ENCODE assay signal across 1 cellular context in the genomic region with DNA sequence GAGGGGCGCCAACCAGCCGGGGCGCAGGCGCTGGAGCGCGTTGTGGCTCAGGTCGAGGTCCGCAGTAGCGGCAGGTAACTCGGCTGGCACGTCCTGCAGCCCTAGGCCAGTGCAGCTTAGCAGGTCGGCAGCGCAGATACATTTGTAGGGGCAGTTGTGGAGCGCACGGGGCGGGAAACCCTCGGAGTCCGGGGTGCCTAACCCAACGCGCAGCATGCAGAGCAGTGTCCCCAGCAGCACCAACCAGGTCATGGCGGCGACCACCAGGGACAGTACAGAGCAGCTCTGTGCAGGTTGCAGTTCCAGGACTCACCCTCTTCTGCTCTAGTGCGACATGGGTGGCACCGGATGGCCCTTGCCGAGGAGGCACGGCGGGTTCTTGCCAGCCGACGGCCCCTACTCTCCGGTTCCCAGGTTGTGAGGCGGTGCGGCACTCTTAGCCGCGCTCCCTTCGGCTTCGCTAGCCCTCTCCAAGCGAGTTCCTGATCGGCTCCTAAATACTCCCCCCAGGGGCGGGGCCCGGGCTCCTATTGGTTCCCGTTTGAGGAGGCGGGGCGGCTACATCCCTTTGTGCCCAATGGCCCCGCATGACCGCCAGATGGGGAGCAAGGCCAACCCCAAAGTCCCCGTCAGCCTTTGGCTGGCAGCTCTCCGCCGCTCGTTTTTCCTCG.
TF ChIP-seq lines count a peak whose summit lies in the region.

Gene AMIGO3, minus strand, starts transcription at position 471 of the 671 bp plus-strand sequence. Its CDS starts 219 bp downstream, at position 252.

TF ChIP-seq in WTC11, 78 proteins besides CTCF, POLR2A, EP300 and RAD21 (continued from another document and continues in another):
- TF ChIP-seq, protein P1, sequence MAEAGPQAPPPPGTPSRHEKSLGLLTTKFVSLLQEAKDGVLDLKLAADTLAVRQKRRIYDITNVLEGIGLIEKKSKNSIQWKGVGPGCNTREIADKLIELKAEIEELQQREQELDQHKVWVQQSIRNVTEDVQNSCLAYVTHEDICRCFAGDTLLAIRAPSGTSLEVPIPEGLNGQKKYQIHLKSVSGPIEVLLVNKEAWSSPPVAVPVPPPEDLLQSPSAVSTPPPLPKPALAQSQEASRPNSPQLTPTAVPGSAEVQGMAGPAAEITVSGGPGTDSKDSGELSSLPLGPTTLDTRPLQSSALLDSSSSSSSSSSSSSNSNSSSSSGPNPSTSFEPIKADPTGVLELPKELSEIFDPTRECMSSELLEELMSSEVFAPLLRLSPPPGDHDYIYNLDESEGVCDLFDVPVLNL (CRISPR knock-in tag; IDR thresholded peaks at IDR 0.05; ENCODE audit: borderline replicate concordance, low read depth), result no peak
- TF ChIP-seq ZNF232 (CRISPR knock-in tag; IDR thresholded peaks at IDR 0.05), result peak; percentile 78
- TF ChIP-seq E2F1 (CRISPR knock-in tag; IDR thresholded peaks at IDR 0.05), result 0 out of 2 replicates have a peak, but pooled peaks have one; percentile 29
- no peak for TF ChIP-seq JAZF1 (CRISPR knock-in tag; IDR thresholded peaks at IDR 0.05)
- TF ChIP-seq ESRRA (CRISPR knock-in tag; IDR thresholded peaks at IDR 0.05; ENCODE audit: borderline replicate concordance), result no peak
- no peak for TF ChIP-seq GRHL2 (CRISPR knock-in tag; IDR thresholded peaks at IDR 0.05; ENCODE audit: insufficient replicate concordance, severe bottlenecking)
- TF ChIP-seq TEAD4 (CRISPR knock-in tag; IDR thresholded peaks at IDR 0.05), result no peak
- TF ChIP-seq, protein P2, sequence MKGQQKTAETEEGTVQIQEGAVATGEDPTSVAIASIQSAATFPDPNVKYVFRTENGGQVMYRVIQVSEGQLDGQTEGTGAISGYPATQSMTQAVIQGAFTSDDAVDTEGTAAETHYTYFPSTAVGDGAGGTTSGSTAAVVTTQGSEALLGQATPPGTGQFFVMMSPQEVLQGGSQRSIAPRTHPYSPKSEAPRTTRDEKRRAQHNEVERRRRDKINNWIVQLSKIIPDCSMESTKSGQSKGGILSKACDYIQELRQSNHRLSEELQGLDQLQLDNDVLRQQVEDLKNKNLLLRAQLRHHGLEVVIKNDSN (CRISPR knock-in tag; IDR thresholded peaks at IDR 0.05), result peak; percentile 37; the same call in 1 of the 2 replicates
- TF ChIP-seq FOXJ3 (CRISPR knock-in tag; IDR thresholded peaks at IDR 0.05; ENCODE audit: borderline replicate concordance), result no peak
- TF ChIP-seq ZNF425 (CRISPR knock-in tag; conservative IDR thresholded peaks at IDR 0.05), result peak; percentile 33; the same call in 1 of the 2 replicates
- TF ChIP-seq FOXP1 (CRISPR knock-in tag; IDR thresholded peaks at IDR 0.05; ENCODE audit: borderline replicate concordance), result peak; percentile 85
- no peak for TF ChIP-seq NR1H2 (CRISPR knock-in tag; IDR thresholded peaks at IDR 0.05)
- no peak for TF ChIP-seq STAT6 (CRISPR knock-in tag; conservative IDR thresholded peaks at IDR 0.05; ENCODE audit: low read depth)
- TF ChIP-seq, protein P3, sequence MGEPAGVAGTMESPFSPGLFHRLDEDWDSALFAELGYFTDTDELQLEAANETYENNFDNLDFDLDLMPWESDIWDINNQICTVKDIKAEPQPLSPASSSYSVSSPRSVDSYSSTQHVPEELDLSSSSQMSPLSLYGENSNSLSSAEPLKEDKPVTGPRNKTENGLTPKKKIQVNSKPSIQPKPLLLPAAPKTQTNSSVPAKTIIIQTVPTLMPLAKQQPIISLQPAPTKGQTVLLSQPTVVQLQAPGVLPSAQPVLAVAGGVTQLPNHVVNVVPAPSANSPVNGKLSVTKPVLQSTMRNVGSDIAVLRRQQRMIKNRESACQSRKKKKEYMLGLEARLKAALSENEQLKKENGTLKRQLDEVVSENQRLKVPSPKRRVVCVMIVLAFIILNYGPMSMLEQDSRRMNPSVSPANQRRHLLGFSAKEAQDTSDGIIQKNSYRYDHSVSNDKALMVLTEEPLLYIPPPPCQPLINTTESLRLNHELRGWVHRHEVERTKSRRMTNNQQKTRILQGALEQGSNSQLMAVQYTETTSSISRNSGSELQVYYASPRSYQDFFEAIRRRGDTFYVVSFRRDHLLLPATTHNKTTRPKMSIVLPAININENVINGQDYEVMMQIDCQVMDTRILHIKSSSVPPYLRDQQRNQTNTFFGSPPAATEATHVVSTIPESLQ (CRISPR knock-in tag; IDR thresholded peaks at IDR 0.05), result no peak
- TF ChIP-seq CREM (CRISPR knock-in tag; IDR thresholded peaks at IDR 0.05), result no peak; the same call in none of the 2 replicates
- TF ChIP-seq ZNF671 (CRISPR knock-in tag; IDR thresholded peaks at IDR 0.05), result peak; percentile 65; the same call in 1 of the 2 replicates
- TF ChIP-seq SP1 (CRISPR knock-in tag; conservative IDR thresholded peaks at IDR 0.05), result peak; percentile 59
- no peak; the same call in 1 of the 2 replicates for TF ChIP-seq TEAD1 (CRISPR knock-in tag; IDR thresholded peaks at IDR 0.05)
- no peak for TF ChIP-seq MXD4 (CRISPR knock-in tag; IDR thresholded peaks at IDR 0.05; ENCODE audit: borderline replicate concordance)
- TF ChIP-seq ZNF532 (CRISPR knock-in tag; IDR thresholded peaks at IDR 0.05; ENCODE audit: borderline replicate concordance), result peak; percentile 56; the same call in 1 of the 2 replicates
- TF ChIP-seq, protein P4, sequence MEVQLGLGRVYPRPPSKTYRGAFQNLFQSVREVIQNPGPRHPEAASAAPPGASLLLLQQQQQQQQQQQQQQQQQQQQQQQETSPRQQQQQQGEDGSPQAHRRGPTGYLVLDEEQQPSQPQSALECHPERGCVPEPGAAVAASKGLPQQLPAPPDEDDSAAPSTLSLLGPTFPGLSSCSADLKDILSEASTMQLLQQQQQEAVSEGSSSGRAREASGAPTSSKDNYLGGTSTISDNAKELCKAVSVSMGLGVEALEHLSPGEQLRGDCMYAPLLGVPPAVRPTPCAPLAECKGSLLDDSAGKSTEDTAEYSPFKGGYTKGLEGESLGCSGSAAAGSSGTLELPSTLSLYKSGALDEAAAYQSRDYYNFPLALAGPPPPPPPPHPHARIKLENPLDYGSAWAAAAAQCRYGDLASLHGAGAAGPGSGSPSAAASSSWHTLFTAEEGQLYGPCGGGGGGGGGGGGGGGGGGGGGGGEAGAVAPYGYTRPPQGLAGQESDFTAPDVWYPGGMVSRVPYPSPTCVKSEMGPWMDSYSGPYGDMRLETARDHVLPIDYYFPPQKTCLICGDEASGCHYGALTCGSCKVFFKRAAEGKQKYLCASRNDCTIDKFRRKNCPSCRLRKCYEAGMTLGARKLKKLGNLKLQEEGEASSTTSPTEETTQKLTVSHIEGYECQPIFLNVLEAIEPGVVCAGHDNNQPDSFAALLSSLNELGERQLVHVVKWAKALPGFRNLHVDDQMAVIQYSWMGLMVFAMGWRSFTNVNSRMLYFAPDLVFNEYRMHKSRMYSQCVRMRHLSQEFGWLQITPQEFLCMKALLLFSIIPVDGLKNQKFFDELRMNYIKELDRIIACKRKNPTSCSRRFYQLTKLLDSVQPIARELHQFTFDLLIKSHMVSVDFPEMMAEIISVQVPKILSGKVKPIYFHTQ (CRISPR knock-in tag; IDR thresholded peaks at IDR 0.05), result no peak
- TF ChIP-seq, protein P5, sequence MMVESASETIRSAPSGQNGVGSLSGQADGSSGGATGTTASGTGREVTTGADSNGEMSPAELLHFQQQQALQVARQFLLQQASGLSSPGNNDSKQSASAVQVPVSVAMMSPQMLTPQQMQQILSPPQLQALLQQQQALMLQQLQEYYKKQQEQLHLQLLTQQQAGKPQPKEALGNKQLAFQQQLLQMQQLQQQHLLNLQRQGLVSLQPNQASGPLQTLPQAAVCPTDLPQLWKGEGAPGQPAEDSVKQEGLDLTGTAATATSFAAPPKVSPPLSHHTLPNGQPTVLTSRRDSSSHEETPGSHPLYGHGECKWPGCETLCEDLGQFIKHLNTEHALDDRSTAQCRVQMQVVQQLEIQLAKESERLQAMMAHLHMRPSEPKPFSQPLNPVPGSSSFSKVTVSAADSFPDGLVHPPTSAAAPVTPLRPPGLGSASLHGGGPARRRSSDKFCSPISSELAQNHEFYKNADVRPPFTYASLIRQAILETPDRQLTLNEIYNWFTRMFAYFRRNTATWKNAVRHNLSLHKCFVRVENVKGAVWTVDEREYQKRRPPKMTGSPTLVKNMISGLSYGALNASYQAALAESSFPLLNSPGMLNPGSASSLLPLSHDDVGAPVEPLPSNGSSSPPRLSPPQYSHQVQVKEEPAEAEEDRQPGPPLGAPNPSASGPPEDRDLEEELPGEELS (CRISPR knock-in tag; IDR thresholded peaks at IDR 0.05), result no peak
- TF ChIP-seq ZNF138 (CRISPR knock-in tag; conservative IDR thresholded peaks at IDR 0.05), result 0 out of 2 replicates have a peak, but pooled peaks have one; percentile 60
